ENCODE assay signal across 31 cellular contexts in the genomic region with DNA sequence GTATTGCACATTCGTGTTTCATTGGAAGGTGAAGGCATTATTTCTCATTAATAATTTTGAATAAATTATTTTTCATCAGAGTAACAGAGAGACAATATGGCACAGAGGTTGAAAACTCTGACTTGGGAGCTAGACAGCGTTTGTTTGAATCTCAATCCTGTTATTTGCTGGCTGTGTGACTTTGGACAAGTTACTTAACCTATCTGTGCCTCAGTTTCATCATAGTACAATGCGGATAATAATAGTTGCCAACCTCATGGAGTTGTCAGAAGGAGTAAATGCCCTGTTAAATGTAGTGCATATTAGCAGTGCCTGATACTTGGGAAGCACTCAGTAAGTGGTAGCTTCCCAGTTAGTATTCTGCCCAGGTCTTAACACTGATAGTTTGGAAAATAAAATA.
A peak's percentile ranks its signal among the peaks of the same experiment; 100 is the strongest.
DNase-seq lines count a peak whose midpoint lies in the region; ATAC-seq, FAIRE-seq and TF ChIP-seq lines count a peak whose summit lies in the region.
"Had no signal": no experiment of that assay in that cellular context is flagged by ENCODE, and none has a peak within 500 bp of the region (broad histone marks: within the 10 kb centered on the region; RNA-seq: fewer than 3 reads in every experiment).

No MANE protein-coding gene starts in this region.

- BruUV-seq in K562 (replicated peaks; lab: Mats Ljungman, UMichigan), result no TSS peak

- no peaks in the 10 kb centered on the region for H3K9me1 ChIP-seq in K562 (ENCODE audit: control insufficient read depth, insufficient read depth, low read length)

- no peak for TF ChIP-seq EP300 in K562 (IDR thresholded peaks at IDR 0.05; ENCODE audit: low read length)

- H3K36me3 Mint-ChIP-seq in activated CD4-positive, alpha-beta T cell treated with anti-CD3 and anti-CD28 coated beads, Interleukin-2, amount 10 ng/mL, durations not matched to agents 24 days and 14 days (ENCODE audit: low read depth), result no peaks in the 10 kb centered on the region
- H3K36me3 Mint-ChIP-seq: CD14-positive monocyte; CD4-positive, alpha-beta memory T cell; CD4-positive, CD25-positive, alpha-beta regulatory T cell; CD8-positive, alpha-beta memory T cell; CD8-positive, alpha-beta T cell had no signal

- DNase-seq in K562 (ENCODE audit: extremely low read depth in 1 of 4, low spot score in 3 of 4), result no peak
- no peak for DNase-seq in activated CD4-positive, alpha-beta T cell treated with anti-CD3 and anti-CD28 coated beads, Interleukin-2, amount 10 ng/mL, durations not matched to agents 24 days and 14 days
- DNase-seq: 8988T; ACHN; AML-193; BE2C; C1 segment of cervical spinal cord; Caco-2; Calu3; CD4-positive, alpha-beta memory T cell; CD4-positive, alpha-beta T cell; CD4-positive, CD25-positive, alpha-beta regulatory T cell; CD8-positive, alpha-beta memory T cell; CD8-positive, alpha-beta T cell; COR-L47; DMS 273 treated with DMSO at 0.1 percent for 48 hours; DMS153; DMS53; DMS79; DMS79 treated with DMSO at 0.1 percent for 48 hours; DND-41; EL had no signal

- H3K4me2 ChIP-seq in K562 (ENCODE audit: insufficient read depth, low read length), result no peak overlapping the region
- H3K4me2 ChIP-seq: A549; BLaER1; BLaER1 treated with 17β-estradiol and CSF1 and Interleukin-3, amounts not matched to agents 10 nM and 100 nM had no signal

- TF ChIP-seq RAD21 in K562 (CRISPR knock-in tag; conservative IDR thresholded peaks at IDR 0.05 in 1 of 2, IDR thresholded peaks at IDR 0.05 in 1 of 2), result no peak

- CTCF ChIA-PET in K562 (lab: Yijun Ruan, JAX; ENCODE audit: low intra/inter-chr PET ratio), result no interaction called here

- intact Hi-C loops in K562 (cut with micrococcal nuclease), result loop anchor here (10.0 kb wide), 1 partner anchor 875 kb away; no protein-coding TSS in a partner anchor
- intact Hi-C loops in activated CD4-positive, alpha-beta T cell treated with anti-CD3 and anti-CD28 coated beads, Interleukin-2, amount 10 ng/mL, durations not matched to agents 24 days and 14 days (cut with micrococcal nuclease), result no loop called here

- peaks cover 0 to 11% of the 10 kb centered on the region in 2 experiments; a peak in 3 of 5 replicates for H3K4me1 ChIP-seq in K562 (replicated peaks in 1 of 2; ENCODE audit: control insufficient read depth in 2 of 2, insufficient read depth in 2 of 2, low read length in 2 of 2)
- H3K4me1 ChIP-seq: A549, BE2C, Caco-2 had no signal

- in situ Hi-C loops in K562 (cut with MboI), result loop anchor here (10.0 kb wide), 2 partner anchors 55 to 285 kb away; no protein-coding TSS in a partner anchor

- POLR2A ChIA-PET in K562 (lab: Yijun Ruan, JAX), result no interaction called here

- 47% methylated on average over 3 of the region's 3 CpGs for WGBS in K562 (ENCODE audit: insufficient coverage, low coverage, missing lambda C conversion rate)

- no peak for ATAC-seq in K562
- ATAC-seq: A549; CD8-positive, alpha-beta T cell had no signal

- no peaks in the 10 kb centered on the region for H4K20me1 ChIP-seq in K562 (replicated peaks; ENCODE audit: control insufficient read depth, insufficient read depth, low read length)
- H4K20me1 ChIP-seq: BLaER1; BLaER1 treated with 17β-estradiol and CSF1 and Interleukin-3, amounts not matched to agents 10 nM and 100 nM had no signal

- H3K27ac ChIP-seq in K562 (ENCODE audit: extremely low read depth, low read depth, low read length), result no peak overlapping the region
- H3K27ac ChIP-seq: 22Rv1; A549; BLaER1; BLaER1 treated with 17β-estradiol and CSF1 and Interleukin-3, amounts not matched to agents 10 nM and 100 nM; C4-2B had no signal

- no peak overlapping the region for H3K4me3 Mint-ChIP-seq in activated CD4-positive, alpha-beta T cell treated with anti-CD3 and anti-CD28 coated beads, Interleukin-2, amount 10 ng/mL, durations not matched to agents 24 days and 14 days
- H3K4me3 Mint-ChIP-seq: B cell; CD14-positive monocyte; CD4-positive, alpha-beta memory T cell; CD4-positive, alpha-beta T cell; CD4-positive, CD25-positive, alpha-beta regulatory T cell; CD8-positive, alpha-beta memory T cell; CD8-positive, alpha-beta T cell had no signal

- H3K4me3 ChIP-seq in K562, result no peak overlapping the region
- H3K4me3 ChIP-seq: A549; BLaER1; BLaER1 treated with 17β-estradiol and CSF1 and Interleukin-3, amounts not matched to agents 10 nM and 100 nM had no signal

- H3K9ac ChIP-seq in K562 (ENCODE audit: insufficient read depth in 1 of 2, low read depth in 2 of 2, low read length in 2 of 2), result no peak overlapping the region
- H3K9ac ChIP-seq: BLaER1; BLaER1 treated with 17β-estradiol and CSF1 and Interleukin-3, amounts not matched to agents 10 nM and 100 nM had no signal

- no peak overlapping the region for H2AFZ ChIP-seq in K562 (ENCODE audit: low read depth, low read length)

- no peaks in the 10 kb centered on the region for H3K79me2 ChIP-seq in K562 (ENCODE audit: control insufficient read depth, insufficient read depth, low read length)

- no peak for TF ChIP-seq CTCF in K562 (IDR thresholded peaks at IDR 0.05 in 2 of 3, conservative IDR thresholded peaks at IDR 0.05 in 1 of 3; ENCODE audit: insufficient read depth in 2 of 3, low read depth in 1 of 3, low read length in 3 of 3)

- H3K27me3 ChIP-seq in K562 (ENCODE audit: control insufficient read depth in 2 of 2, insufficient read depth in 2 of 2, low read length in 2 of 2), result no peaks in the 10 kb centered on the region
- H3K27me3 ChIP-seq: BE2C; BLaER1; BLaER1 treated with 17β-estradiol and CSF1 and Interleukin-3, amounts not matched to agents 10 nM and 100 nM had no signal

- H3K9me3 Mint-ChIP-seq in activated CD4-positive, alpha-beta T cell treated with anti-CD3 and anti-CD28 coated beads, Interleukin-2, amount 10 ng/mL, durations not matched to agents 24 days and 14 days, result no peaks in the 10 kb centered on the region
- H3K9me3 Mint-ChIP-seq: CD4-positive, alpha-beta T cell; CD8-positive, alpha-beta memory T cell; CD8-positive, alpha-beta T cell had no signal

- no peak for TF ChIP-seq POLR2A in K562 (conservative IDR thresholded peaks at IDR 0.05)

- FAIRE-seq in K562 (lab: Jason Lieb, UNC), result no peak
- FAIRE-seq: A204.1, A549, D721Med had no signal

- no peaks in the 10 kb centered on the region for H3K27me3 Mint-ChIP-seq in activated CD4-positive, alpha-beta T cell treated with anti-CD3 and anti-CD28 coated beads, Interleukin-2, amount 10 ng/mL, durations not matched to agents 24 days and 14 days
- H3K27me3 Mint-ChIP-seq: B cell; CD4-positive, CD25-positive, alpha-beta regulatory T cell had no signal

- no peak overlapping the region for H3K27ac Mint-ChIP-seq in activated CD4-positive, alpha-beta T cell treated with anti-CD3 and anti-CD28 coated beads, Interleukin-2, amount 10 ng/mL, durations not matched to agents 24 days and 14 days
- H3K27ac Mint-ChIP-seq: B cell; CD14-positive monocyte; CD4-positive, alpha-beta memory T cell; CD4-positive, alpha-beta T cell; CD4-positive, CD25-positive, alpha-beta regulatory T cell; CD8-positive, alpha-beta memory T cell; CD8-positive, alpha-beta T cell had no signal

- no peaks in the 10 kb centered on the region for H3K9me3 ChIP-seq in K562 (replicated peaks; ENCODE audit: control insufficient read depth, insufficient read depth, low read depth, low read length)
- H3K9me3 ChIP-seq: A549; BE2C; BLaER1; BLaER1 treated with 17β-estradiol and CSF1 and Interleukin-3, amounts not matched to agents 10 nM and 100 nM; Caco-2 had no signal

- H3K4me1 Mint-ChIP-seq in activated CD4-positive, alpha-beta T cell treated with anti-CD3 and anti-CD28 coated beads, Interleukin-2, amount 10 ng/mL, durations not matched to agents 24 days and 14 days, result no peaks in the 10 kb centered on the region
- H3K4me1 Mint-ChIP-seq: B cell; CD14-positive monocyte; CD4-positive, alpha-beta memory T cell; CD4-positive, CD25-positive, alpha-beta regulatory T cell; CD8-positive, alpha-beta memory T cell had no signal

- H3K36me3 ChIP-seq in K562 (ENCODE audit: control insufficient read depth, insufficient read depth, low read length), result no peaks in the 10 kb centered on the region
- H3K36me3 ChIP-seq: BE2C; BLaER1; BLaER1 treated with 17β-estradiol and CSF1 and Interleukin-3, amounts not matched to agents 10 nM and 100 nM had no signal

TF ChIP-seq in K562, 482 proteins besides CTCF, POLR2A, EP300 and RAD21:
- TF ChIP-seq PML (IDR thresholded peaks at IDR 0.05; ENCODE audit: low read length), result no peak
- peak; percentile 47 for TF ChIP-seq ZFP36 (IDR thresholded peaks at IDR 0.05; ENCODE audit: low read depth, low read length, partially characterized antibody)
- TF ChIP-seq BCOR (IDR thresholded peaks at IDR 0.05), result peak; percentile 68; the same call in 1 of the 2 replicates
- 0 out of 4 replicates have a peak, but pooled peaks of 1 of the 2 experiments have one; percentile 8 for TF ChIP-seq KDM1A (IDR thresholded peaks at IDR 0.05)
- TF ChIP-seq RBM25 (IDR thresholded peaks at IDR 0.05; ENCODE audit: low read depth, low read length, severe bottlenecking), result peak; percentile 88
